2 cellular contexts compared by ENCODE assay signal in genomic region chr11:87784862-87785261, GRCh38.
DNase-seq lines count a peak whose midpoint lies in the region; ATAC-seq, FAIRE-seq and TF ChIP-seq lines count a peak whose summit lies in the region.
"Not testable (repeated sequence)": the region's sequence is repeated elsewhere in the genome, so short reads cannot be mapped to it uniquely, and the experiment has no call there.

No MANE protein-coding gene starts in this region.

- not testable (repeated sequence) for H3K27me3 ChIP-seq in K562 (ENCODE audit: control insufficient read depth in 2 of 2, insufficient read depth in 2 of 2, low read length in 2 of 2)

- FAIRE-seq in K562 (lab: Jason Lieb, UNC), result not testable (repeated sequence)

- intact Hi-C loops in K562 (cut with micrococcal nuclease), result not testable (repeated sequence)

- not testable (repeated sequence) for H3K4me3 ChIP-seq in HEK293 (ENCODE audit: low read depth, low read length); K562

- H4K20me1 ChIP-seq in K562 (replicated peaks; ENCODE audit: control insufficient read depth, insufficient read depth, low read length), result not testable (repeated sequence)

- TF ChIP-seq RAD21 in K562 (CRISPR knock-in tag; conservative IDR thresholded peaks at IDR 0.05 in 1 of 2, IDR thresholded peaks at IDR 0.05 in 1 of 2), result not testable (repeated sequence)

- CTCF ChIA-PET in HEK293 (lab: Yijun Ruan, JAX); K562 (lab: Yijun Ruan, JAX; ENCODE audit: low intra/inter-chr PET ratio): not testable (repeated sequence)

- not testable (repeated sequence) for DNase-seq in K562 (ENCODE audit: extremely low read depth in 1 of 4, low spot score in 3 of 4)

- not testable (repeated sequence) for H3K4me1 ChIP-seq in HEK293 (ENCODE audit: control insufficient read depth, insufficient read depth, low read length); K562 (replicated peaks in 1 of 2; ENCODE audit: control insufficient read depth in 2 of 2, insufficient read depth in 2 of 2, low read length in 2 of 2)

- H2AFZ ChIP-seq in K562 (ENCODE audit: low read depth, low read length), result not testable (repeated sequence)

- not testable (repeated sequence) for H3K36me3 ChIP-seq in HEK293 (ENCODE audit: control insufficient read depth in 2 of 2, insufficient read depth in 1 of 2, low read length in 2 of 2); K562 (ENCODE audit: control insufficient read depth, insufficient read depth, low read length)

- not testable (repeated sequence) for TF ChIP-seq EP300 in K562 (IDR thresholded peaks at IDR 0.05; ENCODE audit: low read length)

- H3K4me2 ChIP-seq in K562 (ENCODE audit: insufficient read depth, low read length), result not testable (repeated sequence)

- not testable (repeated sequence) for TF ChIP-seq POLR2A in K562 (conservative IDR thresholded peaks at IDR 0.05)

- BruUV-seq in K562 (replicated peaks; lab: Mats Ljungman, UMichigan), result not testable (repeated sequence)

- H3K27ac ChIP-seq in HEK293 (ENCODE audit: extremely low read depth, low read depth, low read length); K562 (ENCODE audit: extremely low read depth, low read depth, low read length): not testable (repeated sequence)

- H3K9me1 ChIP-seq in K562 (ENCODE audit: control insufficient read depth, insufficient read depth, low read length), result not testable (repeated sequence)

- not testable (repeated sequence) for ATAC-seq in K562

- in situ Hi-C loops in K562 (cut with MboI), result not testable (repeated sequence)

- not testable (repeated sequence) for TF ChIP-seq CTCF in HEK293 (tag by site-specific recombination; IDR thresholded peaks at IDR 0.05); K562 (IDR thresholded peaks at IDR 0.05 in 2 of 3, conservative IDR thresholded peaks at IDR 0.05 in 1 of 3; ENCODE audit: insufficient read depth in 2 of 3, low read depth in 1 of 3, low read length in 3 of 3)

- not testable (repeated sequence) for H3K9me3 ChIP-seq in HEK293 (ENCODE audit: control insufficient read depth, insufficient read depth, low read depth, low read length); K562 (replicated peaks; ENCODE audit: control insufficient read depth, insufficient read depth, low read depth, low read length)

- H3K79me2 ChIP-seq in K562 (ENCODE audit: control insufficient read depth, insufficient read depth, low read length), result not testable (repeated sequence)

- POLR2A ChIA-PET in HEK293 (lab: Yijun Ruan, JAX); K562 (lab: Yijun Ruan, JAX): not testable (repeated sequence)

- 1% methylated on average over 7 of the region's 7 CpGs for WGBS in K562 (ENCODE audit: insufficient coverage, low coverage, missing lambda C conversion rate)

- H3K9ac ChIP-seq in K562 (ENCODE audit: insufficient read depth in 1 of 2, low read depth in 2 of 2, low read length in 2 of 2), result not testable (repeated sequence)

TF ChIP-seq in HEK293, 187 proteins besides CTCF, POLR2A, EP300 and RAD21:
- peak; percentile 55; the same call in 1 of the 2 replicates for TF ChIP-seq ZNF146 (tag by site-specific recombination; IDR thresholded peaks at IDR 0.05)

TF ChIP-seq in K562, 482 proteins besides CTCF, POLR2A, EP300 and RAD21:
- TF ChIP-seq ZNF146 (CRISPR knock-in tag; IDR thresholded peaks at IDR 0.05; ENCODE audit: unreplicated experiment) (peak; percentile 93), RBM25 (IDR thresholded peaks at IDR 0.05; ENCODE audit: low read depth, low read length, severe bottlenecking) (peak; percentile 38)
